18 cellular contexts compared by ENCODE assay signal in genomic region chr2:147632193-147632592, GRCh38.
DNase-seq lines count a peak whose midpoint lies in the region; ATAC-seq and TF ChIP-seq lines count a peak whose summit lies in the region.
"Had no signal": no experiment of that assay in that cellular context is flagged by ENCODE, and none has a peak within 500 bp of the region (broad histone marks: within the 10 kb centered on the region; RNA-seq: fewer than 3 reads in every experiment).

No MANE protein-coding gene starts in this region.

- TF ChIP-seq CTCF in thyroid gland (IDR thresholded peaks at IDR 0.05) = no peak

- H3K27me3 ChIP-seq in thyroid gland = no peaks in the 10 kb centered on the region
- H3K27me3 ChIP-seq: MG63, right lobe of liver, transverse colon had no signal

- no peak overlapping the region for H3K4me3 Mint-ChIP-seq in activated naive CD4-positive, alpha-beta T cell treated with anti-CD3 and anti-CD28 coated beads for 36 hours
- H3K4me3 Mint-ChIP-seq: activated T-cell treated with anti-CD3 and anti-CD28 coated beads, Interleukin-2, amount 50 U/mL, for 72 hours; neural crest cell; T-helper 1 cell treated with Interleukin-12 subunit alpha and Interleukin-12 subunit beta and Interleukin-4 antibody, amounts not matched to agents 30 μg/mL and 1 μg/mL, for 36 hours had no signal

- CTCF ChIA-PET in activated naive CD4-positive, alpha-beta T cell treated with anti-CD3 and anti-CD28 coated beads for 36 hours (lab: Charles Lee) = no interaction called here

- peaks cover 22% of the 10 kb centered on the region for H3K4me1 Mint-ChIP-seq in activated naive CD4-positive, alpha-beta T cell treated with anti-CD3 and anti-CD28 coated beads for 36 hours (ENCODE audit: low read depth)
- H3K4me1 Mint-ChIP-seq: neural crest cell had no signal

- TF ChIP-seq POLR2A in thyroid gland (IDR thresholded peaks at IDR 0.05) = no peak

- no peaks in the 10 kb centered on the region for H3K4me1 ChIP-seq in thyroid gland
- H3K4me1 ChIP-seq: right lobe of liver had no signal

- no peak overlapping the region for H3K4me3 ChIP-seq in thyroid gland (replicated peaks in 1 of 3)
- H3K4me3 ChIP-seq: MG63, right lobe of liver, transverse colon had no signal

- H3K36me3 ChIP-seq in thyroid gland = no peaks in the 10 kb centered on the region
- H3K36me3 ChIP-seq: MG63, right lobe of liver, transverse colon had no signal

- H3K27ac Mint-ChIP-seq in activated naive CD4-positive, alpha-beta T cell treated with anti-CD3 and anti-CD28 coated beads for 36 hours = peak overlapping the region; percentile 23
- no peak overlapping the region for H3K27ac Mint-ChIP-seq in activated naive CD4-positive, alpha-beta T cell treated with anti-CD3 and anti-CD28 coated beads, Interleukin-2, amount 50 U/mL, for 72 hours
- H3K27ac Mint-ChIP-seq: activated T-cell treated with anti-CD3 and anti-CD28 coated beads, Interleukin-2, amount 50 U/mL, for 72 hours; T-helper 1 cell treated with Interleukin-12 subunit alpha and Interleukin-12 subunit beta and Interleukin-4 antibody, amounts not matched to agents 30 μg/mL and 1 μg/mL, for 36 hours had no signal

- no peak overlapping the region for H3K27ac ChIP-seq in thyroid gland
- H3K27ac ChIP-seq: right lobe of liver had no signal

- 92% methylated on average over 1 of the region's 1 CpG for WGBS in thyroid gland, 2 donors

- no peaks in the 10 kb centered on the region for H3K9me3 ChIP-seq in thyroid gland
- H3K9me3 ChIP-seq: MG63, right lobe of liver, transverse colon had no signal

- H3K9me3 Mint-ChIP-seq in activated naive CD4-positive, alpha-beta T cell treated with anti-CD3 and anti-CD28 coated beads for 36 hours = no peaks in the 10 kb centered on the region
- H3K9me3 Mint-ChIP-seq in activated naive CD4-positive, alpha-beta T cell treated with anti-CD3 and anti-CD28 coated beads, Interleukin-2, amount 50 U/mL, for 72 hours = peaks cover 4 to 5% of the 10 kb centered on the region in 2 donors

- no peak for DNase-seq in activated naive CD4-positive, alpha-beta T cell treated with anti-CD3 and anti-CD28 coated beads for 36 hours
- DNase-seq in activated naive CD4-positive, alpha-beta T cell treated with anti-CD3 and anti-CD28 coated beads, Interleukin-2, amount 50 U/mL, for 72 hours (ENCODE audit: low spot score in 2 of 2) = no peak
- DNase-seq in Kasumi-1 (lab: John Stamatoyannopoulos, UW) = peak; percentile 88 to 93
- peak; percentile 42 for DNase-seq in RPMI8226
- DNase-seq in myocyte (ENCODE audit: low read depth) = peak; percentile 63
- DNase-seq in D341Med (ENCODE audit: low spot score) = no peak
- DNase-seq in NCI-H1436 (lab: John Stamatoyannopoulos, UW) = no peak
- no peak for DNase-seq in thyroid gland
- DNase-seq: activated CD4-positive, alpha-beta T cell treated with anti-CD3 and anti-CD28 coated beads for 4 hours; activated T-cell treated with anti-CD3 and anti-CD28 coated beads, Interleukin-2, amount 50 U/mL, for 72 hours; H7; mesendoderm; MG63; right lobe of liver; stimulated activated CD4-positive, alpha-beta T cell treated with anti-CD3 and anti-CD28 coated beads, Interleukin-4, amount 100 ng/mL, for 24 hours; transverse colon had no signal

- intact Hi-C loops in activated naive CD4-positive, alpha-beta T cell treated with anti-CD3 and anti-CD28 coated beads for 36 hours (cut with micrococcal nuclease) = loop anchor here (5.0 to 10.0 kb wide), 3 partner anchors 390 to 1243 kb away; partner anchors contain the start of genes KIF5C, MBD5 and ORC4
- intact Hi-C loops in thyroid gland (cut with DNase I) = no loop called here

- ATAC-seq in activated naive CD4-positive, alpha-beta T cell treated with anti-CD3 and anti-CD28 coated beads, Interleukin-2, amount 50 U/mL, for 72 hours = no peak
- ATAC-seq: activated T-cell treated with anti-CD3 and anti-CD28 coated beads, Interleukin-2, amount 50 U/mL, for 72 hours had no signal

- no peaks in the 10 kb centered on the region for H3K27me3 Mint-ChIP-seq in activated naive CD4-positive, alpha-beta T cell treated with anti-CD3 and anti-CD28 coated beads for 36 hours (ENCODE audit: low read depth)

- H3K36me3 Mint-ChIP-seq in activated naive CD4-positive, alpha-beta T cell treated with anti-CD3 and anti-CD28 coated beads for 36 hours (ENCODE audit: low read depth) = no peaks in the 10 kb centered on the region
- peaks cover 0 to 6% of the 10 kb centered on the region in 2 donors for H3K36me3 Mint-ChIP-seq in activated naive CD4-positive, alpha-beta T cell treated with anti-CD3 and anti-CD28 coated beads, Interleukin-2, amount 50 U/mL, for 72 hours

Comparison
In these comparisons a context has a peak if more than half of its experiments do, and no peak if none do; other contexts are left out.
1. DNase-seq: peak in Kasumi-1 (2 of 2), RPMI8226 (single experiment) and myocyte (single experiment); none in activated naive CD4-positive, alpha-beta T cell treated with anti-CD3 and anti-CD28 coated beads for 36 hours (single experiment), activated naive CD4-positive, alpha-beta T cell treated with anti-CD3 and anti-CD28 coated beads, Interleukin-2, amount 50 U/mL, for 72 hours (0 of 2), D341Med (single experiment), NCI-H1436 (single experiment) and thyroid gland (0 of 2).